Comparison of ENCODE assay signal across 1 cellular context in the genomic region with DNA sequence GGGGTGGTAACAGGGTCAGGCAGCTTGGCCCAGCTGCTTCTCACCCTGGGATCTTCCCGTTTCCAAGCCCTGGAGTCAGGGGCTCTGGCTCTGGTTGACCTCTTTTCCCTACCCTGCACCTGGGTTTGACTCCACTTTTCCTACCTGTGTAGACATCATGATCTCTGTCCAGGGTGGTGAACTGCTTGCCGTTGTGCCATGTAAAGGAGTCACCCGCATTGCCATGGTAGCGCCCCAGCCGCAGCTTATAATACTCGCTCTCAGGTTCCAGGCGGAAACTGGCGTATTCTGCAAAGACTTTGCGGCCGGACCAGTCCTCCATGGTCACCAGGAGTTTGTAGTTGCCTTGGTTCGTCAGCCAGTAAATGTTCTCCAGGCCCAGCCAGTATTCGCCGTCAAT.
TF ChIP-seq lines count a peak whose summit lies in the region.

No MANE protein-coding gene starts in this region.

TF ChIP-seq in SK-N-SH, 30 proteins besides CTCF, POLR2A, EP300 and RAD21 (continued from another document):
- TF ChIP-seq MXI1 (IDR thresholded peaks at IDR 0.05; ENCODE audit: low read depth, low read length), result no peak
- TF ChIP-seq, protein P1, sequence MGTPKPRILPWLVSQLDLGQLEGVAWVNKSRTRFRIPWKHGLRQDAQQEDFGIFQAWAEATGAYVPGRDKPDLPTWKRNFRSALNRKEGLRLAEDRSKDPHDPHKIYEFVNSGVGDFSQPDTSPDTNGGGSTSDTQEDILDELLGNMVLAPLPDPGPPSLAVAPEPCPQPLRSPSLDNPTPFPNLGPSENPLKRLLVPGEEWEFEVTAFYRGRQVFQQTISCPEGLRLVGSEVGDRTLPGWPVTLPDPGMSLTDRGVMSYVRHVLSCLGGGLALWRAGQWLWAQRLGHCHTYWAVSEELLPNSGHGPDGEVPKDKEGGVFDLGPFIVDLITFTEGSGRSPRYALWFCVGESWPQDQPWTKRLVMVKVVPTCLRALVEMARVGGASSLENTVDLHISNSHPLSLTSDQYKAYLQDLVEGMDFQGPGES (IDR thresholded peaks at IDR 0.05; ENCODE audit: low read depth, low read length), result no peak
- no peak for TF ChIP-seq ELF1 (IDR thresholded peaks at IDR 0.05)
- no peak for TF ChIP-seq TEAD4 (IDR thresholded peaks at IDR 0.05; ENCODE audit: borderline replicate concordance, insufficient read depth)
- TF ChIP-seq EZH2phosphoT487 (IDR thresholded peaks at IDR 0.05; ENCODE audit: borderline replicate concordance, low read depth), result no peak
- TF ChIP-seq POLR2AphosphoS5 (IDR thresholded peaks at IDR 0.05; ENCODE audit: low read depth, low read length), result no peak
